27 cellular contexts compared by ENCODE assay signal in genomic region chr10:25393621-25394020, GRCh38.
"Had no signal": no experiment of that assay in that cellular context is flagged by ENCODE, and none has a peak within 500 bp of the region (broad histone marks: within the 10 kb centered on the region; RNA-seq: fewer than 3 reads in every experiment).

No MANE protein-coding gene starts in this region.

- H3K27me3 ChIP-seq: MG63, SJCRH30 had no signal

- DNase-seq: activated B cell treated with CpG ODN at 0.5 μM for 24 hours; activated CD4-positive, alpha-beta memory T cell treated with anti-CD3 and anti-CD28 coated beads for 36 hours; activated CD4-positive, alpha-beta T cell treated with anti-CD3 and anti-CD28 coated beads, Interleukin-2, amount 10 ng/mL, durations not matched to agents 7 days and 5 days; activated CD8-positive, alpha-beta memory T cell treated with anti-CD3 and anti-CD28 coated beads for 24 hours; activated gamma-delta T cell treated with Interleukin-2 at 50 U/mL for 16 hours; activated naive CD4-positive, alpha-beta T cell treated with anti-CD3 and anti-CD28 coated beads, Interleukin-2, amount 10 ng/mL, durations not matched to agents 7 days and 5 days; activated naive CD8-positive, alpha-beta T cell treated with anti-CD3 and anti-CD28 coated beads for 36 hours; activated T-cell treated with anti-CD3 and anti-CD28 coated beads for 4 hours; activated T-cell treated with anti-CD3 and anti-CD28 coated beads, Interleukin-2, amount 50 U/mL, for 72 hours; anterior cingulate cortex; MG63; MV-4-11; NCI-H1092 treated with DMSO at 0.1 percent for 48 hours; NCI-H1417 treated with DMSO at 0.1 percent for 48 hours; NCI-H1694; NCI-H2029; NCI-H2107; NCI-H2171 treated with DMSO at 0.1 percent for 48 hours; NCI-H226; NCI-H510A treated with DMSO at 0.1 percent for 48 hours; NCI-H748 treated with DMSO at 0.1 percent for 48 hours; Right ventricle myocardium superior; SJCRH30; SW 1271 had no signal

- ATAC-seq: activated T-cell treated with anti-CD3 and anti-CD28 coated beads, Interleukin-2, amount 50 U/mL, for 72 hours; Panc1; SK-N-SH treated with all-trans-retinoic acid at 6 μM for 48 hours had no signal

- H3K27ac ChIP-seq: RWPE1, SJCRH30 had no signal

- H3K9me3 ChIP-seq: MG63, SJCRH30 had no signal

- H3K36me3 ChIP-seq: MG63, SJCRH30 had no signal

- H3K4me3 ChIP-seq: MG63, SJCRH30 had no signal

- H3K4me1 ChIP-seq: SJCRH30 had no signal
